In the genomic region with DNA sequence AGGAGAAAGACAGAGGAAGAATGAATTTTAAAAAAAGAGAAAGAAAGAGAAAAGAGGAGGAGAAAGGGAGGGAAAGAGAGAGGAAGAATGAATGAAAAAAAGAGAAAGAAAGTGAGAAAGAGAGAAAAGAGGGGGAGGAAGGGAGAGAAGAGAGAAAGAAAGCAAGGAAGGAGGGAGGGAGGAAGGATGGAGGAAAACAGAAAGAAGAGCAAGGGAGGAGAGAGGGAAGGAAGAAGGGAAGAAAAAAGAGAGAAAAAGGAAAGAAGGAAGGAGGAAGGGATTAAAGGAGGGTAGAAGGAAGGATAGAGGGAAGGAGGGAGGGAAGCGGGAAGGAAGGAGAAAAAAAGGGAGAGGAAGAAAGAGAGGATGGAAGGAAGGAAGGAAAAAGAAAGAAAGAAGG, we compare ENCODE assay signal across 18 cellular contexts.
DNase-seq lines count a peak whose midpoint lies in the region; ATAC-seq, FAIRE-seq and TF ChIP-seq lines count a peak whose summit lies in the region.
"Had no signal": no experiment of that assay in that cellular context is flagged by ENCODE, and none has a peak within 500 bp of the region (broad histone marks: within the 10 kb centered on the region; RNA-seq: fewer than 3 reads in every experiment).

No MANE protein-coding gene starts in this region.

- H2AFZ ChIP-seq in K562 (ENCODE audit: low read depth, low read length) = no peak overlapping the region

- H4K20me1 ChIP-seq in K562 (replicated peaks; ENCODE audit: control insufficient read depth, insufficient read depth, low read length) = no peaks in the 10 kb centered on the region

- H3K27ac Mint-ChIP-seq in activated naive CD8-positive, alpha-beta T cell = no peak overlapping the region
- H3K27ac Mint-ChIP-seq in activated naive CD8-positive, alpha-beta T cell treated with anti-CD3 and anti-CD28 coated beads, Interleukin-2, amount 50 U/mL, for 24 hours = no peak overlapping the region
- no peak overlapping the region for H3K27ac Mint-ChIP-seq in T-helper 17 cell
- H3K27ac Mint-ChIP-seq: CD4-positive, CD25-positive, alpha-beta regulatory T cell; CD8-positive, alpha-beta memory T cell had no signal

- 0% methylated on average over 1 of the region's 1 CpG for WGBS in K562 (ENCODE audit: insufficient coverage, low coverage, missing lambda C conversion rate)
- 71 to 86% (median 72%) methylated on average over 1 of the region's 1 CpG for WGBS in psoas muscle, 3 donors

- peaks cover 0 to 10% of the 10 kb centered on the region in 2 experiments; a peak in 1 of 5 replicates for H3K4me1 ChIP-seq in K562 (replicated peaks in 1 of 2; ENCODE audit: control insufficient read depth in 2 of 2, insufficient read depth in 2 of 2, low read length in 2 of 2)
- no peaks in the 10 kb centered on the region for H3K4me1 ChIP-seq in psoas muscle

- H3K4me3 Mint-ChIP-seq in activated naive CD8-positive, alpha-beta T cell = peak overlapping the region; percentile 35
- no peak overlapping the region for H3K4me3 Mint-ChIP-seq in activated naive CD8-positive, alpha-beta T cell treated with anti-CD3 and anti-CD28 coated beads, Interleukin-2, amount 50 U/mL, for 24 hours
- H3K4me3 Mint-ChIP-seq in T-helper 17 cell = peak overlapping the region; percentile 81

- no peak for TF ChIP-seq POLR2A in K562 (conservative IDR thresholded peaks at IDR 0.05)

- H3K9me3 ChIP-seq in T-helper 17 cell (ENCODE audit: control insufficient read depth, low read length, poor library complexity, severe bottlenecking) = no peaks in the 10 kb centered on the region
- no peaks in the 10 kb centered on the region for H3K9me3 ChIP-seq in K562 (replicated peaks; ENCODE audit: control insufficient read depth, insufficient read depth, low read depth, low read length)
- H3K9me3 ChIP-seq in psoas muscle = no peaks in the 10 kb centered on the region
- H3K9me3 ChIP-seq: Caco-2 had no signal

- H3K27me3 Mint-ChIP-seq in activated naive CD8-positive, alpha-beta T cell = peaks cover 27% of the 10 kb centered on the region
- H3K27me3 Mint-ChIP-seq in activated naive CD8-positive, alpha-beta T cell treated with anti-CD3 and anti-CD28 coated beads, Interleukin-2, amount 50 U/mL, for 24 hours = peaks cover 44% of the 10 kb centered on the region
- peaks cover 51% of the 10 kb centered on the region for H3K27me3 Mint-ChIP-seq in T-helper 17 cell

- DNase-seq in activated naive CD8-positive, alpha-beta T cell treated with anti-CD3 and anti-CD28 coated beads, Interleukin-2, amount 50 U/mL, for 24 hours = no peak
- DNase-seq in T-helper 17 cell (no peak), K562 (ENCODE audit: extremely low read depth in 1 of 4, low spot score in 3 of 4) (no peak), psoas muscle (no peak)
- DNase-seq in activated CD4-positive, alpha-beta T cell treated with anti-CD3 and anti-CD28 coated beads for 48 hours = no peak
- DNase-seq: 8988T, C1 segment of cervical spinal cord, Caco-2, GF-D8, GOT3 had no signal

- peaks cover 2 to 22% of the 10 kb centered on the region in 2 experiments; a peak in 3 of 5 replicates for H3K27me3 ChIP-seq in K562 (ENCODE audit: control insufficient read depth in 2 of 2, insufficient read depth in 2 of 2, low read length in 2 of 2)
- peaks cover 0 to 14% (median 0%) of the 10 kb centered on the region in 3 donors for H3K27me3 ChIP-seq in psoas muscle (ENCODE audit: insufficient read depth in 3 of 3, low read length in 2 of 3)

- POLR2A ChIA-PET in K562 (lab: Yijun Ruan, JAX) = interaction anchor here (0.7 to 1.2 kb wide), 2 partner anchors 50 to 1551 kb away, joined by 3 read pairs; no protein-coding TSS in a partner anchor

- TF ChIP-seq EP300 in K562 (IDR thresholded peaks at IDR 0.05; ENCODE audit: low read length) = no peak

- no peaks in the 10 kb centered on the region for H3K79me2 ChIP-seq in K562 (ENCODE audit: control insufficient read depth, insufficient read depth, low read length)

- ATAC-seq in activated naive CD8-positive, alpha-beta T cell treated with anti-CD3 and anti-CD28 coated beads, Interleukin-2, amount 50 U/mL, for 24 hours = no peak
- ATAC-seq in T-helper 17 cell (no peak), K562 (no peak), HG02885 (IDR thresholded peaks at IDR 0.05; ENCODE audit: poor library complexity, unreplicated experiment) (no peak), HG03108 (IDR thresholded peaks at IDR 0.05; ENCODE audit: unreplicated experiment) (no peak), psoas muscle (no peak)
- ATAC-seq: HCT116 had no signal

- no peak overlapping the region for H3K4me2 ChIP-seq in K562 (ENCODE audit: insufficient read depth, low read length)

- CTCF ChIA-PET in K562 (lab: Yijun Ruan, JAX; ENCODE audit: low intra/inter-chr PET ratio) = no interaction called here

- H3K4me1 Mint-ChIP-seq in activated naive CD8-positive, alpha-beta T cell (ENCODE audit: low read depth) = peaks cover 13% of the 10 kb centered on the region
- peaks cover 3% of the 10 kb centered on the region for H3K4me1 Mint-ChIP-seq in activated naive CD8-positive, alpha-beta T cell treated with anti-CD3 and anti-CD28 coated beads, Interleukin-2, amount 50 U/mL, for 24 hours
- H3K4me1 Mint-ChIP-seq in T-helper 17 cell = peaks cover 13% of the 10 kb centered on the region

- intact Hi-C loops in K562 (cut with micrococcal nuclease) (loop anchor here (10.0 kb wide), 1 partner anchor 548 kb away; no protein-coding TSS in a partner anchor), psoas muscle (cut with DNase I) (loop anchor here (5.0 to 10.0 kb wide), 4 partner anchors 1438 to 1556 kb away; no protein-coding TSS in a partner anchor)

- TF ChIP-seq RAD21 in K562 (CRISPR knock-in tag; conservative IDR thresholded peaks at IDR 0.05 in 1 of 2, IDR thresholded peaks at IDR 0.05 in 1 of 2) = no peak

- in situ Hi-C loops in K562 (cut with MboI) = loop anchor here (10.0 kb wide), 1 partner anchor 1538 kb away; no protein-coding TSS in a partner anchor

- no peaks in the 10 kb centered on the region for H3K36me3 Mint-ChIP-seq in activated naive CD8-positive, alpha-beta T cell
- no peaks in the 10 kb centered on the region for H3K36me3 Mint-ChIP-seq in activated naive CD8-positive, alpha-beta T cell treated with anti-CD3 and anti-CD28 coated beads, Interleukin-2, amount 50 U/mL, for 24 hours (ENCODE audit: low read depth)
- no peaks in the 10 kb centered on the region for H3K36me3 Mint-ChIP-seq in T-helper 17 cell (ENCODE audit: low read depth)
- H3K36me3 Mint-ChIP-seq: CD4-positive, CD25-positive, alpha-beta regulatory T cell; CD8-positive, alpha-beta memory T cell had no signal

- H3K9me1 ChIP-seq in K562 (ENCODE audit: control insufficient read depth, insufficient read depth, low read length) = no peaks in the 10 kb centered on the region

- no TSS peak for BruUV-seq in K562 (replicated peaks; lab: Mats Ljungman, UMichigan)

- no peak overlapping the region for H3K9ac ChIP-seq in K562 (ENCODE audit: insufficient read depth in 1 of 2, low read depth in 2 of 2, low read length in 2 of 2)

- H3K36me3 ChIP-seq in K562 (ENCODE audit: control insufficient read depth, insufficient read depth, low read length) (no peaks in the 10 kb centered on the region), psoas muscle (ENCODE audit: insufficient read depth in 1 of 2, low read depth in 1 of 2) (no peaks in the 10 kb centered on the region)

- H3K27ac ChIP-seq in K562 (ENCODE audit: extremely low read depth, low read depth, low read length) (no peak overlapping the region), psoas muscle (no peak overlapping the region)
- H3K27ac ChIP-seq: HL-60 had no signal

- FAIRE-seq in K562 (lab: Jason Lieb, UNC) = no peak
- FAIRE-seq: D721Med had no signal

- H3K9me3 Mint-ChIP-seq in activated naive CD8-positive, alpha-beta T cell (ENCODE audit: low read depth) = no peaks in the 10 kb centered on the region
- H3K9me3 Mint-ChIP-seq in activated naive CD8-positive, alpha-beta T cell treated with anti-CD3 and anti-CD28 coated beads, Interleukin-2, amount 50 U/mL, for 24 hours = no peaks in the 10 kb centered on the region
- H3K9me3 Mint-ChIP-seq: CD4-positive, CD25-positive, alpha-beta regulatory T cell; CD8-positive, alpha-beta memory T cell had no signal

- H3K4me3 ChIP-seq in K562 (no peak overlapping the region), psoas muscle (no peak overlapping the region)

- TF ChIP-seq CTCF in K562 (IDR thresholded peaks at IDR 0.05 in 2 of 3, conservative IDR thresholded peaks at IDR 0.05 in 1 of 3; ENCODE audit: insufficient read depth in 2 of 3, low read depth in 1 of 3, low read length in 3 of 3) (no peak), psoas muscle (IDR thresholded peaks at IDR 0.05) (no peak)

TF ChIP-seq in K562, 482 proteins besides CTCF, POLR2A, EP300 and RAD21 (continues in another document):
- TF ChIP-seq RBFOX2 (IDR thresholded peaks at IDR 0.05; ENCODE audit: low read depth, low read length) (no peak), OTX1 (CRISPR knock-in tag; IDR thresholded peaks at IDR 0.05) (peak; percentile 38; the same call in 1 of the 2 replicates)
- TF ChIP-seq, protein P1, sequence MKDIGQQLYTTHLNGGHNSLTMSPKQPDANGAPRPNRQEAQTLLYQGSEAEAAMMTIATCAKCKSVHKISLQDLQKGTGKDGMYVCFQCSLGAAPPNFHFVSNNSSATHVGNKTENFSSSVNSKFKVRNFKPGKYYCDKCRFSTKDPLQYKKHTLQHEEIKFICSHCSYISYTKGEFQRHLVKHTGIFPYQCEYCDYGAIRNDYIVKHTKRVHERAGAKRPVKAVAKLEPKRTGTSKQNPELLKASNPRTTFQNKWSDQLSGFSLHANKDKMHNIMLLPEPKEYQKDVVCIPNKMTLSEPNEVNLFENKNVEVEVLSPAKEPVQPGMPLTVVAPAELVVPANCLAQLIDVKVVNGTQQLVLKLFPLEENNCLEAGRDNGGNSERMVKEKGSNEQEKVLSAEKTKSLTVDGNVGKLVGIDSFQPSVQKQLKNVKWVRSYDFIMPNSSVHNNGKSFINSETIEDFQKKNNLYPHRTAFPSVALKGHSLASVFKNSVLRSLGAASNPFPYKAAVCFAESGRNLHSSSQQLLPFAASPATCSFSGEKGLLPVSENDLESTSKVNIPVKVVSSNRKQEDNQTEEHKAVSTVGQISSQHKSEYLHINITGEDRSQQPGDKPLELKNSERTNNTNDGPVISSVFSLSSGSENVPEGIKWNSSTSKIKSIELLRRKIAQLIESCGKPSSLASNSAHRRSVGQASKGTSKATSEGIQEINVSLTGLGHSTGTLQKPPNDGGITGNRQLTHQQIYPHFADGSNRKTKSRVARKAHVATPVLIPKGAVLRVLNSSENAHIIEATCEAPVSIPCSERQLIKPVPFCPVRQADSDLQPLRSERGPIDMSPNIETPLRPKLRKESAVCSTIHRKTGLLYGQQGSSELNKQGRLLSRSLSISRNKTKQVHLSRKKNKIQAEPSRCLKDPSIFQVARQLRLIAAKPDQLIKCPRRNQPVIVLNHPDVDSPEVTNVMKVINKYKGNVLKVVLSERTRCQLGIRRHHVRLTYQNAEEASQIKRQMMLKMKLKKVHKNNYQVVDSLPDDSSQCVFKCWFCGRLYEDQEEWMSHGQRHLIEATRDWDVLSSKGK (CRISPR knock-in tag; IDR thresholded peaks at IDR 0.05) = no peak
